24 cellular contexts compared by ENCODE assay signal in the genomic region with DNA sequence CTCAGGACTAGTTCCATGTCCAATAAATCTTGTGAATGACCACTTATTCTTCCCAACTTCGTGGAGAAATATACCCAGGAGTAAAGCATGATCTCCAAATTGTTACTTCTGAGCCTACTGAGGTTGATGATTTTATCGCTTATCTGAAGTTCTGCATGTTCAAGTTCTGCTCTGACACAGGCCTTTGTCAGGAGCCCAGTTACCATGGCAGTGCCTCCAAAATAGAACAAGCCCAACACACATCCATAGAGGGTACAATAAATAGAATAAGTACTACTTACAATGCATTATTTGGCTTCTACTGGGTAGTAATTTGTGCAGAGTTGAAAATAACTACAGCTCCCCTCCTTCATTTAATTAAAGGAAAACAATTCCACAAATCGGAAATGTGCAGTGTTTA.
DNase-seq lines count a peak whose midpoint lies in the region; TF ChIP-seq lines count a peak whose summit lies in the region.
"Had no signal": no experiment of that assay in that cellular context is flagged by ENCODE, and none has a peak within 500 bp of the region (broad histone marks: within the 10 kb centered on the region; RNA-seq: fewer than 3 reads in every experiment).

No MANE protein-coding gene starts in this region.

- peaks cover 8% of the 10 kb centered on the region for H3K4me1 Mint-ChIP-seq in neural crest cell
- H3K4me1 Mint-ChIP-seq: CD8-positive, alpha-beta memory T cell; H9 had no signal

- DNase-seq in NCI-H1417 (lab: John Stamatoyannopoulos, UW) (peak in 2 of 3 experiments; percentile 7 to 35), NCI-H1417 treated with DMSO at 0.1 percent for 48 hours (lab: John Stamatoyannopoulos, UW) (no peak), dorsolateral prefrontal cortex (peak in 2 of 10 donors; percentile 42 to 58), neural crest cell (ENCODE audit: low read depth, low spot score) (no peak)
- no peak for DNase-seq in stimulated activated CD4-positive, alpha-beta T cell treated with anti-CD3 and anti-CD28 coated beads, Interleukin-4, amount 100 ng/mL, for 1 hour
- no peak for DNase-seq in activated CD4-positive, alpha-beta T cell treated with anti-CD3 and anti-CD28 coated beads for 1 hour
- DNase-seq in effector memory CD4-positive, alpha-beta T cell = no peak
- DNase-seq: ACHN; Calu3; CD8-positive, alpha-beta memory T cell; DMS153; GM23248; H9; HFFc6; MG63; NCI-H1436; NCI-H1930; NCI-H2227 treated with DMSO at 0.1 percent for 48 hours; NCI-H510A; NCI-H774 had no signal

- peak overlapping the region in 57 of 59 donors; percentile 30 to 100 (median 98) for H3K27ac ChIP-seq in dorsolateral prefrontal cortex
- peak overlapping the region; percentile 99 for H3K27ac ChIP-seq in temporal lobe (ENCODE audit: low read depth, low read length)
- H3K27ac ChIP-seq in effector memory CD4-positive, alpha-beta T cell (ENCODE audit: insufficient read depth, low read length, poor library complexity, severe bottlenecking) = no peak overlapping the region
- H3K27ac ChIP-seq: 22Rv1; BLaER1 treated with 17β-estradiol and CSF1 and Interleukin-3, amounts not matched to agents 10 nM and 100 nM; GM23248; SJSA1 had no signal

- no peaks in the 10 kb centered on the region for H3K36me3 Mint-ChIP-seq in neural crest cell (ENCODE audit: low read depth)
- H3K36me3 Mint-ChIP-seq: CD8-positive, alpha-beta memory T cell had no signal

- no peak overlapping the region for H3K4me3 Mint-ChIP-seq in neural crest cell
- H3K4me3 Mint-ChIP-seq: CD8-positive, alpha-beta memory T cell; H9; HFFc6 had no signal

- peaks cover 3% of the 10 kb centered on the region for H3K9me3 Mint-ChIP-seq in neural crest cell
- H3K9me3 Mint-ChIP-seq: H9 had no signal

- peak overlapping the region; percentile 82 for H3K27ac Mint-ChIP-seq in neural crest cell (ENCODE audit: unreplicated experiment)
- H3K27ac Mint-ChIP-seq: CD8-positive, alpha-beta memory T cell; H9; HFFc6 had no signal

- no peaks in the 10 kb centered on the region for H3K27me3 Mint-ChIP-seq in neural crest cell (ENCODE audit: low read depth)

- H3K4me3 ChIP-seq in dorsolateral prefrontal cortex = no peak overlapping the region
- H3K4me3 ChIP-seq in effector memory CD4-positive, alpha-beta T cell (ENCODE audit: insufficient read depth, low read depth, low read length, poor library complexity, severe bottlenecking) = no peak overlapping the region
- H3K4me3 ChIP-seq: BLaER1 treated with 17β-estradiol and CSF1 and Interleukin-3, amounts not matched to agents 10 nM and 100 nM; GM23248; MG63; SJSA1 had no signal

- TF ChIP-seq CTCF in dorsolateral prefrontal cortex (IDR thresholded peaks at IDR 0.05 in 54 of 56, conservative IDR thresholded peaks at IDR 0.05 in 2 of 56; ENCODE audit: low read depth in 1 of 56, partially characterized antibody in 56 of 56) = no peak
- no peak for TF ChIP-seq CTCF in neural crest cell (conservative IDR thresholded peaks at IDR 0.05)

- no peaks in the 10 kb centered on the region for H3K9me3 ChIP-seq in effector memory CD4-positive, alpha-beta T cell (ENCODE audit: control insufficient read depth, low read length)
- H3K9me3 ChIP-seq: BLaER1 treated with 17β-estradiol and CSF1 and Interleukin-3, amounts not matched to agents 10 nM and 100 nM; MG63; SJSA1 had no signal

- no peaks in the 10 kb centered on the region for H3K27me3 ChIP-seq in dorsolateral prefrontal cortex
- H3K27me3 ChIP-seq in effector memory CD4-positive, alpha-beta T cell (replicated peaks; ENCODE audit: control insufficient read depth, insufficient read depth, low read length, poor library complexity, severe bottlenecking) = peaks cover 3% of the 10 kb centered on the region
- H3K27me3 ChIP-seq: BLaER1 treated with 17β-estradiol and CSF1 and Interleukin-3, amounts not matched to agents 10 nM and 100 nM; MG63; SJSA1 had no signal

- no peaks in the 10 kb centered on the region for H3K4me1 ChIP-seq in effector memory CD4-positive, alpha-beta T cell (ENCODE audit: control insufficient read depth, insufficient read depth, low read length, poor library complexity, severe bottlenecking)
- H3K4me1 ChIP-seq: SJSA1 had no signal

- H3K36me3 ChIP-seq in effector memory CD4-positive, alpha-beta T cell (ENCODE audit: control insufficient read depth, insufficient read depth, low read length) = no peaks in the 10 kb centered on the region
- H3K36me3 ChIP-seq: BLaER1 treated with 17β-estradiol and CSF1 and Interleukin-3, amounts not matched to agents 10 nM and 100 nM; MG63; SJSA1 had no signal

- intact Hi-C loops in dorsolateral prefrontal cortex (cut with DNase I) = loop anchor here (5.0 to 10.0 kb wide), 5 partner anchors 86 to 214 kb away; no protein-coding TSS in a partner anchor

Comparison
In these comparisons a context has a peak if more than half of its experiments do, and no peak if none do; other contexts are left out.
1. DNase-seq: peak in NCI-H1417 (2 of 3); none in NCI-H1417 treated with DMSO at 0.1 percent for 48 hours (single experiment), neural crest cell (single experiment), stimulated activated CD4-positive, alpha-beta T cell treated with anti-CD3 and anti-CD28 coated beads, Interleukin-4, amount 100 ng/mL, for 1 hour (single experiment), activated CD4-positive, alpha-beta T cell treated with anti-CD3 and anti-CD28 coated beads for 1 hour (single experiment) and effector memory CD4-positive, alpha-beta T cell (0 of 3).